In genomic region chr18:62435435-62436031, GRCh38 we compare ENCODE assay signal across 25 cellular contexts.
DNase-seq lines count a peak whose midpoint lies in the region; ATAC-seq, FAIRE-seq and TF ChIP-seq lines count a peak whose summit lies in the region.
"Had no signal": no experiment of that assay in that cellular context is flagged by ENCODE, and none has a peak within 500 bp of the region (broad histone marks: within the 10 kb centered on the region; RNA-seq: fewer than 3 reads in every experiment).

No MANE protein-coding gene starts in this region.

- no peak overlapping the region for H3K4me3 Mint-ChIP-seq in MCF 10A (ENCODE audit: unreplicated experiment)
- H3K4me3 Mint-ChIP-seq in activated CD4-positive, alpha-beta T cell treated with anti-CD3 and anti-CD28 coated beads, Interleukin-2, amount 10 ng/mL, durations not matched to agents 24 days and 14 days: no peak overlapping the region
- H3K4me3 Mint-ChIP-seq: CD14-positive monocyte; memory B cell; naive thymus-derived CD4-positive, alpha-beta T cell; WTC11 had no signal

- no peak overlapping the region for H3K9ac ChIP-seq in mammary epithelial cell (ENCODE audit: insufficient read depth, low read length)

- H3K27ac Mint-ChIP-seq in MCF 10A (ENCODE audit: low read depth, unreplicated experiment): no peak overlapping the region
- no peak overlapping the region for H3K27ac Mint-ChIP-seq in activated CD4-positive, alpha-beta T cell treated with anti-CD3 and anti-CD28 coated beads, Interleukin-2, amount 10 ng/mL, durations not matched to agents 24 days and 14 days
- H3K27ac Mint-ChIP-seq: memory B cell; naive thymus-derived CD4-positive, alpha-beta T cell; WTC11 had no signal

- CTCF ChIA-PET in mammary epithelial cell (lab: Charles Lee; ENCODE audit: low non-redundant PET): no interaction called here
- CTCF ChIA-PET in MCF 10A (lab: Yijun Ruan, JAX): interaction anchor here (0.7 to 2.9 kb wide), 5 partner anchors 15 to 450 kb away, joined by 3 to 11 read pairs (median 4); partner anchors contain the start of gene ZCCHC2

- FAIRE-seq in small intestine (lab: Jason Lieb, UNC): no peak
- FAIRE-seq: colon, frontal cortex, keratinocyte had no signal

- H3K4me1 ChIP-seq in mammary epithelial cell (ENCODE audit: insufficient read depth, low read length) (peaks cover 20% of the 10 kb centered on the region), tibial artery (peaks cover 0 to 32% (median 27%) of the 10 kb centered on the region in 4 donors), small intestine (ENCODE audit: control insufficient read depth in 2 of 2, insufficient read depth in 1 of 2, low read depth in 1 of 2, low read length in 1 of 2) (peaks cover 0 to 2% of the 10 kb centered on the region in 2 donors)

- no peaks in the 10 kb centered on the region for H4K20me1 ChIP-seq in mammary epithelial cell (ENCODE audit: insufficient read depth, low read length)

- H3K27ac ChIP-seq in mammary epithelial cell (ENCODE audit: insufficient read depth, low read depth, low read length) (no peak overlapping the region), tibial artery (peak overlapping the region; percentile 87 to 91), small intestine (ENCODE audit: low read depth in 1 of 2, low read length in 1 of 2) (no peak overlapping the region)

- intact Hi-C loops in mammary epithelial cell (cut with micrococcal nuclease): no loop called here
- intact Hi-C loops in MCF 10A (cut with micrococcal nuclease): no loop called here
- intact Hi-C loops in tibial artery (cut with DNase I; ENCODE audit: low total_unique reads): loop anchor here (2.0 kb wide), 1 partner anchor 87 kb away; the partner anchor contains the start of gene ZCCHC2
- intact Hi-C loops in activated CD4-positive, alpha-beta T cell treated with anti-CD3 and anti-CD28 coated beads, Interleukin-2, amount 10 ng/mL, durations not matched to agents 24 days and 14 days (cut with micrococcal nuclease): no loop called here

- H3K27me3 Mint-ChIP-seq in MCF 10A (ENCODE audit: insufficient read depth, unreplicated experiment): no peaks in the 10 kb centered on the region
- H3K27me3 Mint-ChIP-seq in activated CD4-positive, alpha-beta T cell treated with anti-CD3 and anti-CD28 coated beads, Interleukin-2, amount 10 ng/mL, durations not matched to agents 24 days and 14 days: peaks cover 14% of the 10 kb centered on the region

- ATAC-seq in HG02678 (IDR thresholded peaks at IDR 0.05; ENCODE audit: unreplicated experiment): no peak
- ATAC-seq: HCT116; naive thymus-derived CD4-positive, alpha-beta T cell; right cardiac atrium; WTC11 had no signal

- H3K36me3 ChIP-seq in mammary epithelial cell (ENCODE audit: insufficient read depth, low read length) (no peaks in the 10 kb centered on the region), tibial artery (no peaks in the 10 kb centered on the region), small intestine (ENCODE audit: control insufficient read depth in 2 of 2, insufficient read depth in 2 of 2, low read length in 2 of 2) (no peaks in the 10 kb centered on the region)
- H3K36me3 ChIP-seq: adrenal gland, esophagus muscularis mucosa had no signal

- WGBS in mammary epithelial cell (ENCODE audit: low coverage, missing lambda C conversion rate): 67% methylated on average over 11 of the region's 11 CpGs
- WGBS in small intestine, 3 donors: 26 to 46% (median 41%) methylated on average over 11 of the region's 11 CpGs

- H3K4me3 ChIP-seq in mammary epithelial cell (replicated peaks in 1 of 3; ENCODE audit: insufficient read depth in 1 of 3, low read depth in 2 of 3, low read length in 3 of 3) (no peak overlapping the region), tibial artery (no peak overlapping the region), small intestine (ENCODE audit: low read depth in 1 of 2, low read length in 2 of 2) (no peak overlapping the region)
- H3K4me3 ChIP-seq: adrenal gland, esophagus muscularis mucosa had no signal

- H3K4me2 ChIP-seq in mammary epithelial cell (ENCODE audit: insufficient read depth, low read depth, low read length): no peak overlapping the region

- no peaks in the 10 kb centered on the region for H3K36me3 Mint-ChIP-seq in MCF 10A (ENCODE audit: insufficient read depth, unreplicated experiment)
- no peaks in the 10 kb centered on the region for H3K36me3 Mint-ChIP-seq in activated CD4-positive, alpha-beta T cell treated with anti-CD3 and anti-CD28 coated beads, Interleukin-2, amount 10 ng/mL, durations not matched to agents 24 days and 14 days (ENCODE audit: low read depth)
- H3K36me3 Mint-ChIP-seq: CD14-positive monocyte, WTC11 had no signal

- TF ChIP-seq CTCF in mammary epithelial cell (conservative IDR thresholded peaks at IDR 0.05 in 1 of 2, IDR thresholded peaks at IDR 0.05 in 1 of 2; ENCODE audit: extremely low read depth in 1 of 2, insufficient read depth in 1 of 2, low read depth in 1 of 2, low read length in 2 of 2) (no peak), MCF 10A (IDR thresholded peaks at IDR 0.05; ENCODE audit: unreplicated experiment) (no peak), tibial artery (IDR thresholded peaks at IDR 0.05) (no peak)

- H2AFZ ChIP-seq in mammary epithelial cell (ENCODE audit: low read depth, low read length): peak overlapping the region; percentile 14

- dilution Hi-C loops in mammary epithelial cell (cut with HindIII; ENCODE audit: low sequenced_read_pairs): loop anchor here (5.0 kb wide), 1 partner anchor 77 kb away; no protein-coding TSS in a partner anchor

- DNase-seq in mammary epithelial cell (no peak), MCF 10A (ENCODE audit: unreplicated experiment) (no peak), NCI-H748 (lab: John Stamatoyannopoulos, UW; ENCODE audit: unreplicated experiment) (peak; percentile 88), medulla oblongata (ENCODE audit: extremely low spot score) (peak; percentile 59), tibial artery (no peak), small intestine (no peak)
- DNase-seq in activated CD4-positive, alpha-beta T cell treated with anti-CD3 and anti-CD28 coated beads, Interleukin-2, amount 10 ng/mL, durations not matched to agents 24 days and 14 days: no peak
- DNase-seq: activated CD4-positive, alpha-beta T cell treated with anti-CD3 and anti-CD28 coated beads, Interleukin-2, amount 50 U/mL, for 48 hours; adrenal gland; Karpas-422; naive thymus-derived CD4-positive, alpha-beta T cell; NCI-H2029; right cardiac atrium; stimulated activated CD4-positive, alpha-beta T cell treated with anti-CD3 and anti-CD28 coated beads, Interleukin-15, amount 100 ng/mL, for 24 hours; stimulated activated CD8-positive, alpha-beta memory T cell treated with anti-CD3 and anti-CD28 coated beads, Interleukin-4, amount 100 ng/mL, for 48 hours; T-helper 9 cell had no signal

- in situ Hi-C loops in mammary epithelial cell (cut with MboI; ENCODE audit: low sequenced_read_pairs in 2 of 2): no loop called here

- no peaks in the 10 kb centered on the region for H3K27me3 ChIP-seq in mammary epithelial cell (ENCODE audit: insufficient read depth, low read length)
- H3K27me3 ChIP-seq in tibial artery: no peaks in the 10 kb centered on the region
- H3K27me3 ChIP-seq in small intestine (ENCODE audit: control insufficient read depth in 2 of 2, insufficient read depth in 2 of 2, low read length in 2 of 2): no peaks in the 10 kb centered on the region
- H3K27me3 ChIP-seq: adrenal gland, esophagus muscularis mucosa had no signal

- POLR2A ChIA-PET in MCF 10A (lab: Yijun Ruan, JAX): interaction anchor here (0.6 to 4.9 kb wide), 13 partner anchors 9 to 249 kb away, joined by 3 to 117 read pairs (median 5); partner anchors contain the start of gene ZCCHC2

- peaks cover 18% of the 10 kb centered on the region for H3K4me1 Mint-ChIP-seq in MCF 10A (ENCODE audit: insufficient read depth, unreplicated experiment)
- H3K4me1 Mint-ChIP-seq in activated CD4-positive, alpha-beta T cell treated with anti-CD3 and anti-CD28 coated beads, Interleukin-2, amount 10 ng/mL, durations not matched to agents 24 days and 14 days: no peaks in the 10 kb centered on the region
- H3K4me1 Mint-ChIP-seq: memory B cell had no signal

- no TSS peak for BruUV-seq in mammary epithelial cell (replicated peaks; lab: Mats Ljungman, UMichigan)
- no TSS peak for BruUV-seq in MCF 10A (replicated peaks; lab: Mats Ljungman, UMichigan)

- H3K9me3 ChIP-seq in mammary epithelial cell (replicated peaks; ENCODE audit: insufficient read depth, low read length) (no peaks in the 10 kb centered on the region), tibial artery (no peaks in the 10 kb centered on the region), small intestine (ENCODE audit: control insufficient read depth, low read depth) (no peaks in the 10 kb centered on the region)
- H3K9me3 ChIP-seq: adrenal gland, esophagus muscularis mucosa had no signal

- H3K9me3 Mint-ChIP-seq in MCF 10A (ENCODE audit: unreplicated experiment): no peaks in the 10 kb centered on the region
- H3K9me3 Mint-ChIP-seq in activated CD4-positive, alpha-beta T cell treated with anti-CD3 and anti-CD28 coated beads, Interleukin-2, amount 10 ng/mL, durations not matched to agents 24 days and 14 days: no peaks in the 10 kb centered on the region
- H3K9me3 Mint-ChIP-seq: memory B cell had no signal

- no peaks in the 10 kb centered on the region for H3K79me2 ChIP-seq in mammary epithelial cell (ENCODE audit: insufficient read depth, low read length)

Comparison
In these comparisons a context has a peak if more than half of its experiments do, and no peak if none do; other contexts are left out.
1. DNase-seq: peak in NCI-H748 (single experiment) and medulla oblongata (single experiment); none in mammary epithelial cell (single experiment), MCF 10A (single experiment), tibial artery (0 of 2), small intestine (single experiment) and activated CD4-positive, alpha-beta T cell treated with anti-CD3 and anti-CD28 coated beads, Interleukin-2, amount 10 ng/mL, durations not matched to agents 24 days and 14 days (single experiment).
2. H3K27ac ChIP-seq: peak in tibial artery (2 of 2); none in mammary epithelial cell (single experiment) and small intestine (0 of 2).